ENCODE assay signal across 15 cellular contexts in genomic region chr16:19831678-19832077, GRCh38. TPM values are rescaled to one million over a fixed set of nuclear protein-coding genes. Genes with fewer than 3 reads are reported as not detected.
A peak's percentile ranks its signal among the peaks of the same experiment; 100 is the strongest.
DNase-seq lines count a peak whose midpoint lies in the region; ATAC-seq and TF ChIP-seq lines count a peak whose summit lies in the region.
"Had no signal": no experiment of that assay in that cellular context is flagged by ENCODE, and none has a peak within 500 bp of the region (broad histone marks: within the 10 kb centered on the region; RNA-seq: fewer than 3 reads in every experiment).

No MANE protein-coding gene starts in this region.

- H3K36me3 ChIP-seq in kidney epithelial cell (ENCODE audit: control insufficient read depth, insufficient read depth, low read length), result no peaks in the 10 kb centered on the region
- H3K36me3 ChIP-seq: neutrophil, transverse colon had no signal

- no peak for ATAC-seq in HG02610 (IDR thresholded peaks at IDR 0.05; ENCODE audit: unreplicated experiment)

- H3K4me3 ChIP-seq in cardiac fibroblast (replicated peaks in 1 of 2; ENCODE audit: low read depth in 2 of 2, low read length in 2 of 2) (no peak overlapping the region), kidney epithelial cell (ENCODE audit: low read depth, low read length) (no peak overlapping the region)
- H3K4me3 ChIP-seq: transverse colon had no signal

- TF ChIP-seq CTCF in cardiac fibroblast (IDR thresholded peaks at IDR 0.05; ENCODE audit: low read depth, low read length), result no peak
- TF ChIP-seq CTCF in kidney epithelial cell (IDR thresholded peaks at IDR 0.05; ENCODE audit: insufficient read depth, low read length, poor library complexity, severe bottlenecking), result no peak

- POLR2A ChIA-PET in HEK293T (lab: Yijun Ruan, JAX), result no interaction called here

- peak; percentile 65 for DNase-seq in AG08396 (ENCODE audit: low spot score)
- DNase-seq in NCI-H226, result peak; percentile 40
- DNase-seq in cardiac fibroblast (ENCODE audit: low read depth in 2 of 2), result peak; percentile 54 to 82
- DNase-seq in kidney epithelial cell (ENCODE audit: low read depth), result peak; percentile 74
- DNase-seq in cerebellum (ENCODE audit: low spot score), result no peak
- DNase-seq in HEK293T (ENCODE audit: extremely low spot score), result no peak
- DNase-seq in stimulated activated naive CD4-positive, alpha-beta T cell treated with Interleukin-2 at 50 U/mL for 16 hours (lab: John Stamatoyannopoulos, UW), result no peak
- DNase-seq: activated CD4-positive, CD25-positive, alpha-beta regulatory T cell treated with anti-CD3 and anti-CD28 coated beads, Interleukin-2, amount 50 U/mL, for 72 hours; activated gamma-delta T cell; effector CD8-positive, alpha-beta T cell; NCI-H187 treated with DMSO at 0.1 percent for 48 hours; OCI-M1; transverse colon had no signal

- CTCF ChIA-PET in HEK293T (lab: Yijun Ruan, JAX), result no interaction called here

- no peaks in the 10 kb centered on the region for H3K27me3 ChIP-seq in kidney epithelial cell (ENCODE audit: control insufficient read depth, insufficient read depth, low read length)
- H3K27me3 ChIP-seq: neutrophil, transverse colon had no signal

TF ChIP-seq in HEK293T, 16 proteins besides CTCF, POLR2A, EP300 and RAD21:
- no peak for TF ChIP-seq TARDBP (IDR thresholded peaks at IDR 0.05)
- TF ChIP-seq NFRKB (IDR thresholded peaks at IDR 0.05), result no peak
- no peak for TF ChIP-seq HDGF (IDR thresholded peaks at IDR 0.05; ENCODE audit: borderline replicate concordance)
- TF ChIP-seq SUZ12 (IDR thresholded peaks at IDR 0.05), result no peak
- no peak for TF ChIP-seq ARNT (IDR thresholded peaks at IDR 0.05)

RNA-seq across cellular contexts. Expression of gene GPRC5B, which starts 53.0 kb away (rescaled TPM):
- 11.2 and 14.0 TPM in 2 replicates for total RNA-seq in kidney epithelial cell
- 37.1 TPM for total RNA-seq in cerebellum

Comparison
In these comparisons a context has a peak if more than half of its experiments do, and no peak if none do; other contexts are left out.
1. DNase-seq: peak in AG08396 (single experiment), NCI-H226 (single experiment), cardiac fibroblast (2 of 2) and kidney epithelial cell (single experiment); none in cerebellum (single experiment), HEK293T (single experiment) and stimulated activated naive CD4-positive, alpha-beta T cell treated with Interleukin-2 at 50 U/mL for 16 hours (single experiment).